ENCODE assay signal across 1 cellular context in the genomic region with DNA sequence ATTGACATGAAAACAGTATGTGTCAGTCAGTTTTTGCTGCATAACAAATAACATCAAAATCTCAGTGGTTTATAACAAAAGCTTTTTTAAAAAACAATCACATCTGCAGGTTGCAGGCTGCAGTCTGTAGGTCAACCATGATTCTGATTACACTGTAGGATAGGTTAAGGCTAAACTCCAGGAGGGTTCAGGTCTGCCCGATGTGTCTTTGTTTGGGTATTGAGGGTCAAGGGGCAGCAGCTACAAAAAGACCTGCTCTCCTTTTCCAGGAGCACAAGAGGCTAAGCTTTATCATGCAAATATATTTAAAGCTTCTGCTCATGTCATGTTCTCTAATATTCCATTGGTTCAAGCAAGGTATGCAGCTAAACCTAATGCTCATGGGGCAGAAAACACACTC.
TF ChIP-seq lines count a peak whose summit lies in the region.

No MANE protein-coding gene starts in this region.

TF ChIP-seq in GM23338, 12 proteins besides CTCF, POLR2A, EP300 and RAD21 (continued from another document):
- TF ChIP-seq EZH2 (IDR thresholded peaks at IDR 0.05; ENCODE audit: low read depth, unreplicated experiment), result no peak
- TF ChIP-seq ZNF331 (CRISPR knock-in tag; IDR thresholded peaks at IDR 0.05; ENCODE audit: low read depth), result no peak
- TF ChIP-seq JUNB (IDR thresholded peaks at IDR 0.05; ENCODE audit: unreplicated experiment), result no peak
- TF ChIP-seq POLR2AphosphoS5 (IDR thresholded peaks at IDR 0.05; ENCODE audit: low read depth), result no peak
- TF ChIP-seq, protein P1, sequence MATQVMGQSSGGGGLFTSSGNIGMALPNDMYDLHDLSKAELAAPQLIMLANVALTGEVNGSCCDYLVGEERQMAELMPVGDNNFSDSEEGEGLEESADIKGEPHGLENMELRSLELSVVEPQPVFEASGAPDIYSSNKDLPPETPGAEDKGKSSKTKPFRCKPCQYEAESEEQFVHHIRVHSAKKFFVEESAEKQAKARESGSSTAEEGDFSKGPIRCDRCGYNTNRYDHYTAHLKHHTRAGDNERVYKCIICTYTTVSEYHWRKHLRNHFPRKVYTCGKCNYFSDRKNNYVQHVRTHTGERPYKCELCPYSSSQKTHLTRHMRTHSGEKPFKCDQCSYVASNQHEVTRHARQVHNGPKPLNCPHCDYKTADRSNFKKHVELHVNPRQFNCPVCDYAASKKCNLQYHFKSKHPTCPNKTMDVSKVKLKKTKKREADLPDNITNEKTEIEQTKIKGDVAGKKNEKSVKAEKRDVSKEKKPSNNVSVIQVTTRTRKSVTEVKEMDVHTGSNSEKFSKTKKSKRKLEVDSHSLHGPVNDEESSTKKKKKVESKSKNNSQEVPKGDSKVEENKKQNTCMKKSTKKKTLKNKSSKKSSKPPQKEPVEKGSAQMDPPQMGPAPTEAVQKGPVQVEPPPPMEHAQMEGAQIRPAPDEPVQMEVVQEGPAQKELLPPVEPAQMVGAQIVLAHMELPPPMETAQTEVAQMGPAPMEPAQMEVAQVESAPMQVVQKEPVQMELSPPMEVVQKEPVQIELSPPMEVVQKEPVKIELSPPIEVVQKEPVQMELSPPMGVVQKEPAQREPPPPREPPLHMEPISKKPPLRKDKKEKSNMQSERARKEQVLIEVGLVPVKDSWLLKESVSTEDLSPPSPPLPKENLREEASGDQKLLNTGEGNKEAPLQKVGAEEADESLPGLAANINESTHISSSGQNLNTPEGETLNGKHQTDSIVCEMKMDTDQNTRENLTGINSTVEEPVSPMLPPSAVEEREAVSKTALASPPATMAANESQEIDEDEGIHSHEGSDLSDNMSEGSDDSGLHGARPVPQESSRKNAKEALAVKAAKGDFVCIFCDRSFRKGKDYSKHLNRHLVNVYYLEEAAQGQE (IDR thresholded peaks at IDR 0.05; ENCODE audit: unreplicated experiment), result no peak
- no peak for TF ChIP-seq STAT1 (IDR thresholded peaks at IDR 0.05; ENCODE audit: unreplicated experiment)
- TF ChIP-seq, protein P2, sequence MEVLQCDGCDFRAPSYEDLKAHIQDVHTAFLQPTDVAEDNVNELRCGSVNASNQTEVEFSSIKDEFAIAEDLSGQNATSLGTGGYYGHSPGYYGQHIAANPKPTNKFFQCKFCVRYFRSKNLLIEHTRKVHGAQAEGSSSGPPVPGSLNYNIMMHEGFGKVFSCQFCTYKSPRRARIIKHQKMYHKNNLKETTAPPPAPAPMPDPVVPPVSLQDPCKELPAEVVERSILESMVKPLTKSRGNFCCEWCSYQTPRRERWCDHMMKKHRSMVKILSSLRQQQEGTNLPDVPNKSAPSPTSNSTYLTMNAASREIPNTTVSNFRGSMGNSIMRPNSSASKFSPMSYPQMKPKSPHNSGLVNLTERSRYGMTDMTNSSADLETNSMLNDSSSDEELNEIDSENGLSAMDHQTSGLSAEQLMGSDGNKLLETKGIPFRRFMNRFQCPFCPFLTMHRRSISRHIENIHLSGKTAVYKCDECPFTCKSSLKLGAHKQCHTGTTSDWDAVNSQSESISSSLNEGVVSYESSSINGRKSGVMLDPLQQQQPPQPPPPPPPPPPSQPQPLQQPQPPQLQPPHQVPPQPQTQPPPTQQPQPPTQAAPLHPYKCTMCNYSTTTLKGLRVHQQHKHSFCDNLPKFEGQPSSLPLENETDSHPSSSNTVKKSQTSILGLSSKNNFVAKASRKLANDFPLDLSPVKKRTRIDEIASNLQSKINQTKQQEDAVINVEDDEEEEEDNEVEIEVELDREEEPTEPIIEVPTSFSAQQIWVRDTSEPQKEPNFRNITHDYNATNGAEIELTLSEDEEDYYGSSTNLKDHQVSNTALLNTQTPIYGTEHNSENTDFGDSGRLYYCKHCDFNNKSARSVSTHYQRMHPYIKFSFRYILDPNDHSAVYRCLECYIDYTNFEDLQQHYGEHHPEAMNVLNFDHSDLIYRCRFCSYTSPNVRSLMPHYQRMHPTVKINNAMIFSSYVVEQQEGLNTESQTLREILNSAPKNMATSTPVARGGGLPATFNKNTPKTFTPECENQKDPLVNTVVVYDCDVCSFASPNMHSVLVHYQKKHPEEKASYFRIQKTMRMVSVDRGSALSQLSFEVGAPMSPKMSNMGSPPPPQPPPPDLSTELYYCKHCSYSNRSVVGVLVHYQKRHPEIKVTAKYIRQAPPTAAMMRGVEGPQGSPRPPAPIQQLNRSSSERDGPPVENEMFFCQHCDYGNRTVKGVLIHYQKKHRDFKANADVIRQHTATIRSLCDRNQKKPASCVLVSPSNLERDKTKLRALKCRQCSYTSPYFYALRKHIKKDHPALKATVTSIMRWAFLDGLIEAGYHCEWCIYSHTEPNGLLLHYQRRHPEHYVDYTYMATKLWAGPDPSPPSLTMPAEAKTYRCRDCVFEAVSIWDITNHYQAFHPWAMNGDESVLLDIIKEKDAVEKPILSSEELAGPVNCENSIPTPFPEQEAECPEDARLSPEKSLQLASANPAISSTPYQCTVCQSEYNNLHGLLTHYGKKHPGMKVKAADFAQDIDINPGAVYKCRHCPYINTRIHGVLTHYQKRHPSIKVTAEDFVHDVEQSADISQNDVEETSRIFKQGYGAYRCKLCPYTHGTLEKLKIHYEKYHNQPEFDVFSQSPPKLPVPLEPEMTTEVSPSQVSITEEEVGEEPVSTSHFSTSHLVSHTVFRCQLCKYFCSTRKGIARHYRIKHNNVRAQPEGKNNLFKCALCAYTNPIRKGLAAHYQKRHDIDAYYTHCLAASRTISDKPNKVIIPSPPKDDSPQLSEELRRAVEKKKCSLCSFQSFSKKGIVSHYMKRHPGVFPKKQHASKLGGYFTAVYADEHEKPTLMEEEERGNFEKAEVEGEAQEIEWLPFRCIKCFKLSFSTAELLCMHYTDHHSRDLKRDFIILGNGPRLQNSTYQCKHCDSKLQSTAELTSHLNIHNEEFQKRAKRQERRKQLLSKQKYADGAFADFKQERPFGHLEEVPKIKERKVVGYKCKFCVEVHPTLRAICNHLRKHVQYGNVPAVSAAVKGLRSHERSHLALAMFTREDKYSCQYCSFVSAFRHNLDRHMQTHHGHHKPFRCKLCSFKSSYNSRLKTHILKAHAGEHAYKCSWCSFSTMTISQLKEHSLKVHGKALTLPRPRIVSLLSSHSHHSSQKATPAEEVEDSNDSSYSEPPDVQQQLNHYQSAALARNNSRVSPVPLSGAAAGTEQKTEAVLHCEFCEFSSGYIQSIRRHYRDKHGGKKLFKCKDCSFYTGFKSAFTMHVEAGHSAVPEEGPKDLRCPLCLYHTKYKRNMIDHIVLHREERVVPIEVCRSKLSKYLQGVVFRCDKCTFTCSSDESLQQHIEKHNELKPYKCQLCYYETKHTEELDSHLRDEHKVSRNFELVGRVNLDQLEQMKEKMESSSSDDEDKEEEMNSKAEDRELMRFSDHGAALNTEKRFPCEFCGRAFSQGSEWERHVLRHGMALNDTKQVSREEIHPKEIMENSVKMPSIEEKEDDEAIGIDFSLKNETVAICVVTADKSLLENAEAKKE (CRISPR knock-in tag; IDR thresholded peaks at IDR 0.05), result no peak
